Comparison of ENCODE assay signal across 16 cellular contexts in genomic region chrX:39263946-39264483, GRCh38.
"Had no signal": no experiment of that assay in that cellular context is flagged by ENCODE, and none has a peak within 500 bp of the region (broad histone marks: within the 10 kb centered on the region; RNA-seq: fewer than 3 reads in every experiment).

No MANE protein-coding gene starts in this region.

- ATAC-seq: foreskin keratinocyte; lower lobe of right lung; naive thymus-derived CD8-positive, alpha-beta T cell had no signal

- H3K36me3 ChIP-seq: lower lobe of right lung, prostate gland, right atrium auricular region, stomach, upper lobe of left lung had no signal

- H3K27me3 Mint-ChIP-seq: activated naive CD8-positive, alpha-beta T cell treated with anti-CD3 and anti-CD28 coated beads, Interleukin-2, amount 10 ng/mL, durations not matched to agents 7 days and 5 days; naive thymus-derived CD8-positive, alpha-beta T cell had no signal

- H3K9me3 Mint-ChIP-seq: activated naive CD8-positive, alpha-beta T cell treated with anti-CD3 and anti-CD28 coated beads, Interleukin-2, amount 10 ng/mL, durations not matched to agents 7 days and 5 days had no signal

- H3K4me2 ChIP-seq: hepatocyte had no signal

- H3K27ac ChIP-seq: epithelial cell of prostate, foreskin keratinocyte, hepatocyte, lower lobe of right lung, prostate gland, right atrium auricular region, stomach, upper lobe of left lung had no signal

- H3K36me3 Mint-ChIP-seq: brain had no signal

- H3K4me1 ChIP-seq: lower lobe of right lung, prostate gland, right atrium auricular region, stomach, upper lobe of left lung had no signal

- H2AFZ ChIP-seq: hepatocyte had no signal

- FAIRE-seq: islet of Langerhans had no signal

- DNase-seq: activated CD4-positive, alpha-beta T cell treated with anti-CD3 and anti-CD28 coated beads, Interleukin-2, amount 50 U/mL, for 4 hours; activated naive CD8-positive, alpha-beta T cell treated with anti-CD3 and anti-CD28 coated beads, Interleukin-2, amount 10 ng/mL, durations not matched to agents 7 days and 5 days; caudate nucleus; lower lobe of right lung; naive thymus-derived CD8-positive, alpha-beta T cell; stimulated activated CD4-positive, alpha-beta T cell treated with anti-CD3 and anti-CD28 coated beads, Interleukin-2, amount 100 ng/mL, for 24 hours; stomach; upper lobe of left lung had no signal

- H3K27ac Mint-ChIP-seq: activated naive CD8-positive, alpha-beta T cell treated with anti-CD3 and anti-CD28 coated beads, Interleukin-2, amount 10 ng/mL, durations not matched to agents 7 days and 5 days; brain; T-helper 1 cell treated with Interleukin-12 subunit alpha and Interleukin-12 subunit beta and Interleukin-4 antibody, amounts not matched to agents 30 μg/mL and 1 μg/mL, for 36 hours had no signal

- H3K79me2 ChIP-seq: hepatocyte had no signal

- H3K27me3 ChIP-seq: foreskin keratinocyte, hepatocyte, right atrium auricular region, upper lobe of left lung had no signal

- H3K4me3 Mint-ChIP-seq: activated naive CD8-positive, alpha-beta T cell treated with anti-CD3 and anti-CD28 coated beads, Interleukin-2, amount 10 ng/mL, durations not matched to agents 7 days and 5 days; brain; naive thymus-derived CD8-positive, alpha-beta T cell; T-helper 1 cell treated with Interleukin-12 subunit alpha and Interleukin-12 subunit beta and Interleukin-4 antibody, amounts not matched to agents 30 μg/mL and 1 μg/mL, for 36 hours had no signal

- H3K9me3 ChIP-seq: lower lobe of right lung, prostate gland, upper lobe of left lung had no signal

- H3K4me3 ChIP-seq: hepatocyte, lower lobe of right lung, prostate gland, right atrium auricular region, stomach, upper lobe of left lung had no signal
